19 cellular contexts compared by ENCODE assay signal in the genomic region with DNA sequence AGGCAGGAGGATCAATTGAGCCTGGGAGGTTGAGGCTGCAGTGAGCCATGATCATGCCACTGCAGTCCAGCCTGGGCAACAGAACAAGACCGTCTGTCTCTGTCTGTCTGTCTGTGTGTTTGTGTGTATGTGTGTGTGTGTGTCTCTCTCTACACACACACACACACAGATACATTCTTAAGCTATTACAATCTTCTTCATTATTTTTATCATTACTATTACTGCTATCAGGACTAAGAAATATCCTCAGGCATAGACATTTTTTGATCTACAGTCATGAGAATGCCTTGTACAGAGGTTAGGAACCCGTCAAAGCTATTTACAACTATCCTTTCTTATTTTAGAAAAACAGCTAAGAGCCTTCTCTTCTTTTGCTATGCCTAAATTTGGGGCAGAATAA.
DNase-seq lines count a peak whose midpoint lies in the region; FAIRE-seq and TF ChIP-seq lines count a peak whose summit lies in the region.
"Had no signal": no experiment of that assay in that cellular context is flagged by ENCODE, and none has a peak within 500 bp of the region (broad histone marks: within the 10 kb centered on the region; RNA-seq: fewer than 3 reads in every experiment).

No MANE protein-coding gene starts in this region.

- no peak for TF ChIP-seq EP300 in transverse colon (IDR thresholded peaks at IDR 0.05; ENCODE audit: low read depth)

- peaks cover 59% of the 10 kb centered on the region for H3K4me1 ChIP-seq in muscle layer of colon (ENCODE audit: insufficient read depth, low read length)
- peaks cover 0 to 22% (median 9%) of the 10 kb centered on the region in 4 donors for H3K4me1 ChIP-seq in transverse colon

- H3K4me3 ChIP-seq in choroid plexus epithelial cell (ENCODE audit: low read depth, low read length) (no peak overlapping the region), muscle layer of colon (ENCODE audit: low read depth in 1 of 2, low read length in 2 of 2) (no peak overlapping the region), transverse colon (no peak overlapping the region)
- H3K4me3 ChIP-seq: BLaER1 treated with 17β-estradiol and CSF1 and Interleukin-3, amounts not matched to agents 10 nM and 100 nM had no signal

- no peak overlapping the region for H3K9ac ChIP-seq in muscle layer of colon (ENCODE audit: low read length)
- H3K9ac ChIP-seq: BLaER1 treated with 17β-estradiol and CSF1 and Interleukin-3, amounts not matched to agents 10 nM and 100 nM had no signal

- DNase-seq in EH (ENCODE audit: low read depth) (peak; percentile 73), choroid plexus epithelial cell (ENCODE audit: low read depth) (peak; percentile 25), transverse colon (no peak), RCC 7860 (ENCODE audit: low spot score) (no peak)
- no peak for DNase-seq in stimulated activated CD4-positive, alpha-beta T cell treated with anti-CD3 and anti-CD28 coated beads, Interleukin-4, amount 100 ng/mL, for 24 hours
- no peak for DNase-seq in effector CD8-positive, alpha-beta T cell (lab: John Stamatoyannopoulos, UW)
- DNase-seq: 8988T; Calu3; CD4-positive, alpha-beta T cell; DMS 273 treated with DMSO at 0.1 percent for 48 hours; GOT3; H9 had no signal

- WGBS in transverse colon (ENCODE audit: low coverage in 1 of 2), 2 donors = 74 to 90% methylated on average over 2 of the region's 2 CpGs

- FAIRE-seq in RCC 7860 (lab: Jason Lieb, UNC) = no peak
- FAIRE-seq: G401.6, GM12892, GM19239, HepG2, HTR-8/SVneo had no signal

- H3K27me3 ChIP-seq in muscle layer of colon (ENCODE audit: control insufficient read depth in 1 of 2, insufficient read depth in 2 of 2, low read length in 2 of 2) (no peaks in the 10 kb centered on the region), transverse colon (no peaks in the 10 kb centered on the region)
- H3K27me3 ChIP-seq: BLaER1 treated with 17β-estradiol and CSF1 and Interleukin-3, amounts not matched to agents 10 nM and 100 nM had no signal

- TF ChIP-seq CTCF in choroid plexus epithelial cell (conservative IDR thresholded peaks at IDR 0.05; ENCODE audit: low read depth, low read length) = no peak
- no peak for TF ChIP-seq CTCF in transverse colon (IDR thresholded peaks at IDR 0.05)

- H3K27ac ChIP-seq in muscle layer of colon (ENCODE audit: low read depth, low read length) (peak overlapping the region; percentile 6), transverse colon (peak overlapping the region in 3 of 4 donors; percentile 25 to 42 (median 26))
- H3K27ac ChIP-seq: BLaER1 treated with 17β-estradiol and CSF1 and Interleukin-3, amounts not matched to agents 10 nM and 100 nM had no signal

- no peak for TF ChIP-seq POLR2A in transverse colon (IDR thresholded peaks at IDR 0.05)

- in situ Hi-C loops in transverse colon (cut with MboI; ENCODE audit: low pct_ligation_motif_present in 1 of 4, low pct_unique_long_range_greater_than_20kb in 1 of 4, low sequenced_read_pairs in 3 of 4) = no loop called here

- no peaks in the 10 kb centered on the region for H3K9me3 ChIP-seq in muscle layer of colon (ENCODE audit: low read length)
- no peaks in the 10 kb centered on the region for H3K9me3 ChIP-seq in transverse colon

- H3K36me3 ChIP-seq in muscle layer of colon (ENCODE audit: insufficient read depth, low read length) (no peaks in the 10 kb centered on the region), transverse colon (no peaks in the 10 kb centered on the region)

- intact Hi-C loops in transverse colon (cut with DNase I; ENCODE audit: low total_unique reads) = no loop called here

Comparison
In these comparisons a context has a peak if more than half of its experiments do, and no peak if none do; other contexts are left out.
1. DNase-seq: peak in EH (single experiment) and choroid plexus epithelial cell (single experiment); none in transverse colon (single experiment), stimulated activated CD4-positive, alpha-beta T cell treated with anti-CD3 and anti-CD28 coated beads, Interleukin-4, amount 100 ng/mL, for 24 hours (single experiment), RCC 7860 (single experiment) and effector CD8-positive, alpha-beta T cell (single experiment).